Comparison of ENCODE assay signal across 1 cellular context in the genomic region with DNA sequence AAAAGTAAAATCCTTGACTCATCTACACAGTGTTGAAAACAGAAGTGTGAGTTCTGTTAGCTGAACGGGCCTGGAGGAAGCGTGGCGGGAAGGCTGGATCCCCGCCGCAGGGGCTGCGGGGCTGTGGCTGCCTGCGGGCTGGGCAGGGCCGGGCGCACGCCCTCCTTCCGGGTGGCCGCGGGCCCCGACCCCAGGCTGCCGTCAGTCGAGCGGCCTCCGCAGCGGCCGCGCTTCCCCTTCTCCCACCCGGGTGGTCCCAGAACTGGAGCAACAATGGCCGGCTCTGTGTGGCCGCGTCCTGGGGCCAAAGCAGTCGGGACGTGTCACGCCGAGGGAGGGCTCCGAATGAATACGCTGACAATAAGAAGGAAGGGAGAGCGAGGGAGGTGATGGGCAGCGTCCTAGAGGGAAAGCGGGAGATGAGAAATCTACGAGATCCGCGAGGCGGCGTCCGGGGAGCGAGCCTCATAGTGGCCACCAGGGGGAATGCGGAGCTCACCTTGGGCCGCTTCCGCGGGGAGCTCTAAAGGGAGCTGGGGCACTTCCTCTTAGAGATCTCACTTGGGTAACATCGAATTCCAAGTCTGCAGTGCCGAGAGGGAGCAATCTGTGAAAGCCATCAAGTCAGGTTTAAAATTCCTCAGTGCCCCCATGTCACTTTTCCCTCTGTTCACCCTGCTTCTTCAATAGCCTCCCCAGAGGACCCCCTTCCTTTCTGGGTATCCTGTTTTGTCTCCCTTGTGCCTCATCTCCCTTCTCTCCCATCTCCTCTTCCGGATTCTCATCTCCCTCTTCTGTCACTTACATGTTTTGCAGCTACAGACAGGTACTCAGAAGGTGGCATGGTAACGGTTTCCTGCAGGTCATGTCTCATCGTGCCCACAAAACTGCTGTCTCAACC.
TF ChIP-seq lines count a peak whose summit lies in the region.

No MANE protein-coding gene starts in this region.

TF ChIP-seq in GM12878, 131 proteins besides CTCF, POLR2A, EP300 and RAD21 (continued from another document and continues in another):
- TF ChIP-seq E2F8 (IDR thresholded peaks at IDR 0.05; ENCODE audit: low read depth, partially characterized antibody) = no peak
- no peak for TF ChIP-seq RELA (IDR thresholded peaks at IDR 0.05; ENCODE audit: borderline replicate concordance, partially characterized antibody)
- TF ChIP-seq SUPT20H (IDR thresholded peaks at IDR 0.05; ENCODE audit: borderline replicate concordance, control insufficient read depth, low read depth, low read length) = no peak
- no peak for TF ChIP-seq ZNF274 (IDR thresholded peaks at IDR 0.05; ENCODE audit: insufficient read depth, insufficient read length)
- TF ChIP-seq NR2F1 (conservative IDR thresholded peaks at IDR 0.05) = peak; percentile 39; the same call in 1 of the 2 replicates
- TF ChIP-seq SREBF1 (IDR thresholded peaks at IDR 0.05; ENCODE audit: low read length) = no peak
- TF ChIP-seq ZNF217 (IDR thresholded peaks at IDR 0.05) = no peak
- no peak for TF ChIP-seq NFXL1 (IDR thresholded peaks at IDR 0.05; ENCODE audit: borderline replicate concordance)
- TF ChIP-seq BCL11A (IDR thresholded peaks at IDR 0.05; ENCODE audit: low read depth, low read length) = no peak
- no peak for TF ChIP-seq CHD2 (IDR thresholded peaks at IDR 0.05; ENCODE audit: borderline replicate concordance, low read depth, low read length)
- TF ChIP-seq BHLHE40 (IDR thresholded peaks at IDR 0.05; ENCODE audit: borderline replicate concordance in 1 of 2, low read depth in 2 of 2, low read length in 1 of 2) = peak in 1 of 2 experiments; percentile 17; a peak in 1 of 4 replicates
- TF ChIP-seq HDAC2 (IDR thresholded peaks at IDR 0.05) = no peak
- TF ChIP-seq RFX5 (IDR thresholded peaks at IDR 0.05; ENCODE audit: low read depth, low read length) = no peak
- peak; percentile 46; the same call in 1 of the 2 replicates for TF ChIP-seq NBN (IDR thresholded peaks at IDR 0.05)
- TF ChIP-seq SRF (IDR thresholded peaks at IDR 0.05; ENCODE audit: low read depth in 2 of 2, low read length in 2 of 2) = no peak
- no peak for TF ChIP-seq USF2 (IDR thresholded peaks at IDR 0.05; ENCODE audit: borderline replicate concordance, low read depth, low read length)
- TF ChIP-seq CBX5 (IDR thresholded peaks at IDR 0.05; ENCODE audit: low read depth) = 0 out of 2 replicates have a peak, but pooled peaks have one; percentile 49
- no peak for TF ChIP-seq KAT2A (conservative IDR thresholded peaks at IDR 0.05; ENCODE audit: control insufficient read depth, low read depth, low read length)
- no peak for TF ChIP-seq TCF7 (IDR thresholded peaks at IDR 0.05; ENCODE audit: borderline replicate concordance)
- no peak for TF ChIP-seq MLLT1 (IDR thresholded peaks at IDR 0.05)
- TF ChIP-seq, protein P1, sequence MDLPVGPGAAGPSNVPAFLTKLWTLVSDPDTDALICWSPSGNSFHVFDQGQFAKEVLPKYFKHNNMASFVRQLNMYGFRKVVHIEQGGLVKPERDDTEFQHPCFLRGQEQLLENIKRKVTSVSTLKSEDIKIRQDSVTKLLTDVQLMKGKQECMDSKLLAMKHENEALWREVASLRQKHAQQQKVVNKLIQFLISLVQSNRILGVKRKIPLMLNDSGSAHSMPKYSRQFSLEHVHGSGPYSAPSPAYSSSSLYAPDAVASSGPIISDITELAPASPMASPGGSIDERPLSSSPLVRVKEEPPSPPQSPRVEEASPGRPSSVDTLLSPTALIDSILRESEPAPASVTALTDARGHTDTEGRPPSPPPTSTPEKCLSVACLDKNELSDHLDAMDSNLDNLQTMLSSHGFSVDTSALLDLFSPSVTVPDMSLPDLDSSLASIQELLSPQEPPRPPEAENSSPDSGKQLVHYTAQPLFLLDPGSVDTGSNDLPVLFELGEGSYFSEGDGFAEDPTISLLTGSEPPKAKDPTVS (IDR thresholded peaks at IDR 0.05; ENCODE audit: low read depth, low read length) = no peak
- no peak for TF ChIP-seq TCF12 (IDR thresholded peaks at IDR 0.05; ENCODE audit: low read depth, low read length)
- no peak for TF ChIP-seq NRF1 (conservative IDR thresholded peaks at IDR 0.05; ENCODE audit: low read depth, low read length)
- no peak for TF ChIP-seq NR2C1 (IDR thresholded peaks at IDR 0.05)
- TF ChIP-seq TBL1XR1 (IDR thresholded peaks at IDR 0.05; ENCODE audit: low read depth, low read length) = no peak
- TF ChIP-seq DPF2 (IDR thresholded peaks at IDR 0.05) = peak; percentile 79
- no peak for TF ChIP-seq REST (IDR thresholded peaks at IDR 0.05; ENCODE audit: low read depth, low read length)
- TF ChIP-seq KLF5 (IDR thresholded peaks at IDR 0.05; ENCODE audit: partially characterized antibody) = peak; percentile 38
- peak; percentile 33; the same call in 1 of the 2 replicates for TF ChIP-seq MTA2 (IDR thresholded peaks at IDR 0.05; ENCODE audit: low read depth)
- no peak for TF ChIP-seq MTA3 (IDR thresholded peaks at IDR 0.05; ENCODE audit: borderline replicate concordance, low read length)
- no peak for TF ChIP-seq RBBP5 (conservative IDR thresholded peaks at IDR 0.05)
- no peak for TF ChIP-seq TARDBP (IDR thresholded peaks at IDR 0.05; ENCODE audit: borderline replicate concordance)
- TF ChIP-seq ZNF622 (IDR thresholded peaks at IDR 0.05) = no peak
- TF ChIP-seq ATF7 (IDR thresholded peaks at IDR 0.05; ENCODE audit: low read depth) = no peak
- no peak for TF ChIP-seq SIX5 (IDR thresholded peaks at IDR 0.05; ENCODE audit: low read depth, low read length, severe bottlenecking)
- TF ChIP-seq NFIC (IDR thresholded peaks at IDR 0.05; ENCODE audit: low read depth, low read length) = no peak
- no peak for TF ChIP-seq ZZZ3 (IDR thresholded peaks at IDR 0.05; ENCODE audit: control insufficient read depth, insufficient read length, low read depth)
- TF ChIP-seq SIN3A (IDR thresholded peaks at IDR 0.05; ENCODE audit: low read depth, low read length) = no peak
- TF ChIP-seq POU2F2 (IDR thresholded peaks at IDR 0.05; ENCODE audit: borderline replicate concordance, low read depth, low read length) = no peak
- no peak for TF ChIP-seq JUNB (IDR thresholded peaks at IDR 0.05)
- TF ChIP-seq ESRRA (IDR thresholded peaks at IDR 0.05; ENCODE audit: low read length) = no peak
- TF ChIP-seq CREM (IDR thresholded peaks at IDR 0.05; ENCODE audit: low read depth) = no peak
- TF ChIP-seq, protein P2, sequence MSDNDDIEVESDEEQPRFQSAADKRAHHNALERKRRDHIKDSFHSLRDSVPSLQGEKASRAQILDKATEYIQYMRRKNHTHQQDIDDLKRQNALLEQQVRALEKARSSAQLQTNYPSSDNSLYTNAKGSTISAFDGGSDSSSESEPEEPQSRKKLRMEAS (IDR thresholded peaks at IDR 0.05; ENCODE audit: low read depth, low read length) = no peak; the same call in 1 of the 2 replicates
- no peak for TF ChIP-seq ZNF384 (IDR thresholded peaks at IDR 0.05; ENCODE audit: borderline replicate concordance, low read depth, low read length)
- TF ChIP-seq, protein P3, sequence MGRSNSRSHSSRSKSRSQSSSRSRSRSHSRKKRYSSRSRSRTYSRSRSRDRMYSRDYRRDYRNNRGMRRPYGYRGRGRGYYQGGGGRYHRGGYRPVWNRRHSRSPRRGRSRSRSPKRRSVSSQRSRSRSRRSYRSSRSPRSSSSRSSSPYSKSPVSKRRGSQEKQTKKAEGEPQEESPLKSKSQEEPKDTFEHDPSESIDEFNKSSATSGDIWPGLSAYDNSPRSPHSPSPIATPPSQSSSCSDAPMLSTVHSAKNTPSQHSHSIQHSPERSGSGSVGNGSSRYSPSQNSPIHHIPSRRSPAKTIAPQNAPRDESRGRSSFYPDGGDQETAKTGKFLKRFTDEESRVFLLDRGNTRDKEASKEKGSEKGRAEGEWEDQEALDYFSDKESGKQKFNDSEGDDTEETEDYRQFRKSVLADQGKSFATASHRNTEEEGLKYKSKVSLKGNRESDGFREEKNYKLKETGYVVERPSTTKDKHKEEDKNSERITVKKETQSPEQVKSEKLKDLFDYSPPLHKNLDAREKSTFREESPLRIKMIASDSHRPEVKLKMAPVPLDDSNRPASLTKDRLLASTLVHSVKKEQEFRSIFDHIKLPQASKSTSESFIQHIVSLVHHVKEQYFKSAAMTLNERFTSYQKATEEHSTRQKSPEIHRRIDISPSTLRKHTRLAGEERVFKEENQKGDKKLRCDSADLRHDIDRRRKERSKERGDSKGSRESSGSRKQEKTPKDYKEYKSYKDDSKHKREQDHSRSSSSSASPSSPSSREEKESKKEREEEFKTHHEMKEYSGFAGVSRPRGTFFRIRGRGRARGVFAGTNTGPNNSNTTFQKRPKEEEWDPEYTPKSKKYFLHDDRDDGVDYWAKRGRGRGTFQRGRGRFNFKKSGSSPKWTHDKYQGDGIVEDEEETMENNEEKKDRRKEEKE (IDR thresholded peaks at IDR 0.05) = no peak
- peak in 1 of 2 experiments; percentile 27; a peak in 1 of 3 replicates for TF ChIP-seq EGR1 (IDR thresholded peaks at IDR 0.05; ENCODE audit: borderline replicate concordance in 1 of 2, low read depth in 2 of 2, low read length in 2 of 2)
